ENCODE assay signal across 10 cellular contexts in the genomic region with DNA sequence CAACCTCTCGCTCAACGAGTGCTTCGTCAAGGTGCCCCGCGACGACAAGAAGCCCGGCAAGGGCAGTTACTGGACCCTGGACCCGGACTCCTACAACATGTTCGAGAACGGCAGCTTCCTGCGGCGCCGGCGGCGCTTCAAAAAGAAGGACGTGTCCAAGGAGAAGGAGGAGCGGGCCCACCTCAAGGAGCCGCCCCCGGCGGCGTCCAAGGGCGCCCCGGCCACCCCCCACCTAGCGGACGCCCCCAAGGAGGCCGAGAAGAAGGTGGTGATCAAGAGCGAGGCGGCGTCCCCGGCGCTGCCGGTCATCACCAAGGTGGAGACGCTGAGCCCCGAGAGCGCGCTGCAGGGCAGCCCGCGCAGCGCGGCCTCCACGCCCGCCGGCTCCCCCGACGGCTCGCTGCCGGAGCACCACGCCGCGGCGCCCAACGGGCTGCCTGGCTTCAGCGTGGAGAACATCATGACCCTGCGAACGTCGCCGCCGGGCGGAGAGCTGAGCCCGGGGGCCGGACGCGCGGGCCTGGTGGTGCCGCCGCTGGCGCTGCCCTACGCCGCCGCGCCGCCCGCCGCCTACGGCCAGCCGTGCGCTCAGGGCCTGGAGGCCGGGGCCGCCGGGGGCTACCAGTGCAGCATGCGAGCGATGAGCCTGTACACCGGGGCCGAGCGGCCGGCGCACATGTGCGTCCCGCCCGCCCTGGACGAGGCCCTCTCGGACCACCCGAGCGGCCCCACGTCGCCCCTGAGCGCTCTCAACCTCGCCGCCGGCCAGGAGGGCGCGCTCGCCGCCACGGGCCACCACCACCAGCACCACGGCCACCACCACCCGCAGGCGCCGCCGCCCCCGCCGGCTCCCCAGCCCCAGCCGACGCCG. TPM values are rescaled to one million over a fixed set of nuclear protein-coding genes. Genes with fewer than 3 reads are reported as not detected.
DNase-seq lines count a peak whose midpoint lies in the region; ATAC-seq and TF ChIP-seq lines count a peak whose summit lies in the region.
"Had no signal": no experiment of that assay in that cellular context is flagged by ENCODE, and none has a peak within 500 bp of the region (broad histone marks: within the 10 kb centered on the region; RNA-seq: fewer than 3 reads in every experiment).

No MANE protein-coding gene starts in this region.

- POLR2A ChIA-PET in Panc1 (lab: Charles Lee), result no interaction called here
- POLR2A ChIA-PET in naive thymus-derived CD8-positive, alpha-beta T cell (lab: Charles Lee), result no interaction called here

- ATAC-seq in Panc1 (peak; percentile 29), GM19035 (IDR thresholded peaks at IDR 0.05; ENCODE audit: unreplicated experiment) (no peak), GM18868 (IDR thresholded peaks at IDR 0.05; ENCODE audit: unreplicated experiment) (no peak)
- no peak for ATAC-seq in naive thymus-derived CD8-positive, alpha-beta T cell

- H3K4me3 ChIP-seq in AG09309 (ENCODE audit: control insufficient read depth, low read depth, low read length), result peak overlapping the region; percentile 88
- peak overlapping the region; percentile 63 to 86 for H3K4me3 ChIP-seq in Panc1 (ENCODE audit: low read depth in 2 of 2, low read length in 2 of 2)

- in situ Hi-C loops in Panc1 (cut with HindIII; ENCODE audit: low pct_unique_long_range_greater_than_20kb, low sequenced_read_pairs), result no loop called here

- DNase-seq in AG09309 (ENCODE audit: low read depth), result no peak
- DNase-seq in Panc1 (ENCODE audit: low read depth, low spot score), result no peak
- peak; percentile 66 for DNase-seq in fibroblast of gingiva (ENCODE audit: low read depth)
- no peak for DNase-seq in naive thymus-derived CD8-positive, alpha-beta T cell
- no peak for DNase-seq in stimulated activated CD4-positive, alpha-beta T cell treated with anti-CD3 and anti-CD28 coated beads, Interleukin-1b, Interleukin-23, amount 100 ng/mL, for 48 hours
- DNase-seq in effector CD8-positive, alpha-beta T cell (lab: John Stamatoyannopoulos, UW), result no peak
- DNase-seq: activated naive CD4-positive, alpha-beta T cell treated with Interleukin-2 at 50 U/mL for 16 hours; SIG-M5 had no signal

- peak overlapping the region; percentile 82 for H3K27ac ChIP-seq in Panc1 (ENCODE audit: low read length)

- H3K27me3 Mint-ChIP-seq in naive thymus-derived CD8-positive, alpha-beta T cell, result peaks cover 31 to 76% (median 52%) of the 10 kb centered on the region in 5 donors

- H3K9me3 Mint-ChIP-seq in naive thymus-derived CD8-positive, alpha-beta T cell, result no peaks in the 10 kb centered on the region

- no peak overlapping the region for H3K27ac Mint-ChIP-seq in naive thymus-derived CD8-positive, alpha-beta T cell

- H3K36me3 ChIP-seq in Panc1 (ENCODE audit: control insufficient read depth, insufficient read depth, low read length), result no peaks in the 10 kb centered on the region; the same call in 1 of the 2 replicates

- H3K4me1 ChIP-seq in Panc1 (ENCODE audit: control insufficient read depth, insufficient read depth, low read length), result peaks cover 31% of the 10 kb centered on the region

- H3K4me1 Mint-ChIP-seq in naive thymus-derived CD8-positive, alpha-beta T cell, result peaks cover 7 to 28% (median 20%) of the 10 kb centered on the region in 4 donors

- no peaks in the 10 kb centered on the region for H3K9me3 ChIP-seq in Panc1 (ENCODE audit: control insufficient read depth, insufficient read depth, low read depth, low read length)

- no TSS peak for BruUV-seq in Panc1 (replicated peaks; lab: Mats Ljungman, UMichigan)

- TF ChIP-seq CTCF in AG09309 (IDR thresholded peaks at IDR 0.05; ENCODE audit: control insufficient read depth, insufficient read depth, low read depth, low read length, missing control alignments) (peak; percentile 7), Panc1 (IDR thresholded peaks at IDR 0.05) (peak; percentile 55)

- H3K27me3 ChIP-seq in Panc1 (ENCODE audit: control insufficient read depth, insufficient read depth, low read length), result no peaks in the 10 kb centered on the region

- CTCF ChIA-PET in Panc1 (lab: Charles Lee), result no interaction called here

- no peaks in the 10 kb centered on the region for H3K36me3 Mint-ChIP-seq in naive thymus-derived CD8-positive, alpha-beta T cell

- intact Hi-C loops in Panc1 (cut with micrococcal nuclease; ENCODE audit: unreplicated experiment), result no loop called here

- peak overlapping the region in 7 of 10 donors; percentile 12 to 61 (median 48) for H3K4me3 Mint-ChIP-seq in naive thymus-derived CD8-positive, alpha-beta T cell

RNA-seq across cellular contexts. Expression of gene FOXC2, which starts 1.3 kb away (rescaled TPM):
- 14.9 TPM for total RNA-seq in Panc1 (2021; ENCODE audit: unreplicated experiment)
- polyA plus RNA-seq in Panc1 (2012; ENCODE audit: insufficient read length), result 19.8 TPM
- not detected for total RNA-seq in naive thymus-derived CD8-positive, alpha-beta T cell
- polyA plus RNA-seq in naive thymus-derived CD8-positive, alpha-beta T cell, result not detected

RNA-seq across cellular contexts. Expression of gene FOXL1, which starts 10.4 kb away (rescaled TPM):
- 9.3 TPM for total RNA-seq in Panc1 (2021; ENCODE audit: unreplicated experiment)
- polyA plus RNA-seq in Panc1 (2012; ENCODE audit: insufficient read length), result 22.1 TPM
- total RNA-seq in naive thymus-derived CD8-positive, alpha-beta T cell, result not detected
- not detected for polyA plus RNA-seq in naive thymus-derived CD8-positive, alpha-beta T cell

RNA-seq across cellular contexts. Expression of gene MTHFSD, which starts 12.9 kb away (rescaled TPM):
- 16.5 TPM for total RNA-seq in Panc1 (2021; ENCODE audit: unreplicated experiment)
- 9.5 TPM for polyA plus RNA-seq in Panc1 (2012; ENCODE audit: insufficient read length)
- 10 to 100 TPM; 37.9 to 41.6 TPM for total RNA-seq in naive thymus-derived CD8-positive, alpha-beta T cell
- polyA plus RNA-seq in naive thymus-derived CD8-positive, alpha-beta T cell, result 10 to 100 TPM in 2 of 3 donors, 1 to 10 TPM in 1; 9.8 to 19.0 (median 16.1) TPM

RNA-seq across cellular contexts. Expression of gene FOXF1, which starts 57.6 kb away (rescaled TPM):
- total RNA-seq in Panc1 (2021; ENCODE audit: unreplicated experiment), result 0.10 TPM
- not detected for polyA plus RNA-seq in Panc1 (2012; ENCODE audit: insufficient read length)
- total RNA-seq in naive thymus-derived CD8-positive, alpha-beta T cell, result not detected
- polyA plus RNA-seq in naive thymus-derived CD8-positive, alpha-beta T cell, result not detected

Comparison
In these comparisons a context has a peak if more than half of its experiments do, and no peak if none do; other contexts are left out.
1. RNA of gene FOXC2, which starts 1.3 kb away (total RNA-seq): 14.9 TPM in Panc1 (single experiment); not detected in naive thymus-derived CD8-positive, alpha-beta T cell; every median in the first group is over 10 times any median in the second.
2. RNA of gene FOXL1, which starts 10.4 kb away (total RNA-seq): 9.3 TPM in Panc1 (single experiment); not detected in naive thymus-derived CD8-positive, alpha-beta T cell; every median in the first group is over 10 times any median in the second.